ENCODE assay signal across 1 cellular context in the genomic region with DNA sequence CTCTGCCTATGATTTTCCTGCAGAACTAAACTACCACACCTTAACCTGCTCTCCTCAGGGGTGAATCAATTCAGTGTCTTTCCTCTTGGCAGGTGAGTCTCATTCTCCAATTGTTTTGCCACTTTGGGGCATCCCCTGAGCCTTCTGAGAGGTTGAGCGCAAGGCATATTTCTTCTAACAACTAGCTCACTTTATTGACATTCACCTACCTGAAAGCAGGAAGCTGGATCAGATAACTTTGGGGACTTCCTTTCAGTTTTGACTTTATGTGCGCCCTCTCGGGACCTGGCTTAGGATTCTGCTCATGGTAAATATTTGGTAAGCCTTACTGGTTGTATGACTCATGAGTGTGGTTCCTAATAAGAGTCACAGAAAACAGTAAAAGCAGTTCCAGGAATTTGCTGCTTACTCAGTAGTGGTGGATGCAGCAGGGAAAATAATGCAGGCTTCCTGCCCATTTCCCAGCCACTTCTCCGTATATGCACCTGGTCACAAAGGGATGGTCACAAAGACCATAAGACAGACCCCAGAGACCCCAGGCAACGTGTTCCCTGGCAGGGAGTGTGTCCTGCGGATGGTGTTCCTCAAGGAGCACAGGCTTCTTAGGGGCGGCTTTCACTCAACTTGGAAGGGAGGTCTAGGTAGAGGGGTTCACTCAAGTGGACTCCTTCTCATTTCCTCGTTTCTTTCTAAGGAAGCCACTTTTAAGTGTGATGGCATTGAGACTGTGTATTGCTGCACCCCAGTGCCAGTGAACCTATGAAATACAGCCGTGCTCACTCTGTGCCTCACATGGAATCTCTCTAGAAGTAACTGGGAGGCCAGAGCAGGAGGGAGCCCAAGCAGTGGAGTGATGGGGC.
TF ChIP-seq lines count a peak whose summit lies in the region.

No MANE protein-coding gene starts in this region.

TF ChIP-seq in HepG2, 621 proteins besides CTCF, POLR2A, EP300 and RAD21 (continued from another document and continues in another):
- TF ChIP-seq, protein P1, sequence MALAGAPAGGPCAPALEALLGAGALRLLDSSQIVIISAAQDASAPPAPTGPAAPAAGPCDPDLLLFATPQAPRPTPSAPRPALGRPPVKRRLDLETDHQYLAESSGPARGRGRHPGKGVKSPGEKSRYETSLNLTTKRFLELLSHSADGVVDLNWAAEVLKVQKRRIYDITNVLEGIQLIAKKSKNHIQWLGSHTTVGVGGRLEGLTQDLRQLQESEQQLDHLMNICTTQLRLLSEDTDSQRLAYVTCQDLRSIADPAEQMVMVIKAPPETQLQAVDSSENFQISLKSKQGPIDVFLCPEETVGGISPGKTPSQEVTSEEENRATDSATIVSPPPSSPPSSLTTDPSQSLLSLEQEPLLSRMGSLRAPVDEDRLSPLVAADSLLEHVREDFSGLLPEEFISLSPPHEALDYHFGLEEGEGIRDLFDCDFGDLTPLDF (CRISPR knock-in tag; IDR thresholded peaks at IDR 0.05) = no peak
- no peak for TF ChIP-seq CENPX (CRISPR knock-in tag; IDR thresholded peaks at IDR 0.05)
- TF ChIP-seq, protein P2, sequence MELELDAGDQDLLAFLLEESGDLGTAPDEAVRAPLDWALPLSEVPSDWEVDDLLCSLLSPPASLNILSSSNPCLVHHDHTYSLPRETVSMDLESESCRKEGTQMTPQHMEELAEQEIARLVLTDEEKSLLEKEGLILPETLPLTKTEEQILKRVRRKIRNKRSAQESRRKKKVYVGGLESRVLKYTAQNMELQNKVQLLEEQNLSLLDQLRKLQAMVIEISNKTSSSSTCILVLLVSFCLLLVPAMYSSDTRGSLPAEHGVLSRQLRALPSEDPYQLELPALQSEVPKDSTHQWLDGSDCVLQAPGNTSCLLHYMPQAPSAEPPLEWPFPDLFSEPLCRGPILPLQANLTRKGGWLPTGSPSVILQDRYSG (CRISPR knock-in tag; IDR thresholded peaks at IDR 0.05) = no peak
- TF ChIP-seq ISL2 (CRISPR knock-in tag; IDR thresholded peaks at IDR 0.05) = peak; percentile 86
- TF ChIP-seq, protein P3, sequence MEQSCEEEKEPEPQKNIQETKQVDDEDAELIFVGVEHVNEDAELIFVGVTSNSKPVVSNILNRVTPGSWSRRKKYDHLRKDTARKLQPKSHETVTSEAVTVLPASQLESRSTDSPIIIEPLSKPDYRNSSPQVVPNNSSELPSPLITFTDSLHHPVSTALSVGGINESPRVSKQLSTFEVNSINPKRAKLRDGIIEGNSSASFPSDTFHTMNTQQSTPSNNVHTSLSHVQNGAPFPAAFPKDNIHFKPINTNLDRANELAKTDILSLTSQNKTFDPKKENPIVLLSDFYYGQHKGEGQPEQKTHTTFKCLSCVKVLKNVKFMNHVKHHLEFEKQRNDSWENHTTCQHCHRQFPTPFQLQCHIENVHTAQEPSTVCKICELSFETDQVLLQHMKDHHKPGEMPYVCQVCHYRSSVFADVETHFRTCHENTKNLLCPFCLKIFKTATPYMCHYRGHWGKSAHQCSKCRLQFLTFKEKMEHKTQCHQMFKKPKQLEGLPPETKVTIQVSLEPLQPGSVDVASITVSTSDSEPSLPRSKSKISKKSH (CRISPR knock-in tag; IDR thresholded peaks at IDR 0.05; ENCODE audit: borderline replicate concordance) = no peak
- TF ChIP-seq ISX (CRISPR knock-in tag; conservative IDR thresholded peaks at IDR 0.05) = no peak
- no peak for TF ChIP-seq ZNF136 (CRISPR knock-in tag; IDR thresholded peaks at IDR 0.05; ENCODE audit: low read depth)
- peak; percentile 88; the same call in 1 of the 2 replicates for TF ChIP-seq ETV5 (CRISPR knock-in tag; IDR thresholded peaks at IDR 0.05; ENCODE audit: borderline replicate concordance)
- 0 out of 2 replicates have a peak, but pooled peaks have one; percentile 14 for TF ChIP-seq RELA (CRISPR knock-in tag; IDR thresholded peaks at IDR 0.05)
- no peak for TF ChIP-seq ARNT (IDR thresholded peaks at IDR 0.05)
- TF ChIP-seq, protein P4, sequence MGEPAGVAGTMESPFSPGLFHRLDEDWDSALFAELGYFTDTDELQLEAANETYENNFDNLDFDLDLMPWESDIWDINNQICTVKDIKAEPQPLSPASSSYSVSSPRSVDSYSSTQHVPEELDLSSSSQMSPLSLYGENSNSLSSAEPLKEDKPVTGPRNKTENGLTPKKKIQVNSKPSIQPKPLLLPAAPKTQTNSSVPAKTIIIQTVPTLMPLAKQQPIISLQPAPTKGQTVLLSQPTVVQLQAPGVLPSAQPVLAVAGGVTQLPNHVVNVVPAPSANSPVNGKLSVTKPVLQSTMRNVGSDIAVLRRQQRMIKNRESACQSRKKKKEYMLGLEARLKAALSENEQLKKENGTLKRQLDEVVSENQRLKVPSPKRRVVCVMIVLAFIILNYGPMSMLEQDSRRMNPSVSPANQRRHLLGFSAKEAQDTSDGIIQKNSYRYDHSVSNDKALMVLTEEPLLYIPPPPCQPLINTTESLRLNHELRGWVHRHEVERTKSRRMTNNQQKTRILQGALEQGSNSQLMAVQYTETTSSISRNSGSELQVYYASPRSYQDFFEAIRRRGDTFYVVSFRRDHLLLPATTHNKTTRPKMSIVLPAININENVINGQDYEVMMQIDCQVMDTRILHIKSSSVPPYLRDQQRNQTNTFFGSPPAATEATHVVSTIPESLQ (CRISPR knock-in tag; conservative IDR thresholded peaks at IDR 0.05) = no peak
- TF ChIP-seq NCOA2 (CRISPR knock-in tag; IDR thresholded peaks at IDR 0.05) = peak; percentile 87
- TF ChIP-seq, protein P5, sequence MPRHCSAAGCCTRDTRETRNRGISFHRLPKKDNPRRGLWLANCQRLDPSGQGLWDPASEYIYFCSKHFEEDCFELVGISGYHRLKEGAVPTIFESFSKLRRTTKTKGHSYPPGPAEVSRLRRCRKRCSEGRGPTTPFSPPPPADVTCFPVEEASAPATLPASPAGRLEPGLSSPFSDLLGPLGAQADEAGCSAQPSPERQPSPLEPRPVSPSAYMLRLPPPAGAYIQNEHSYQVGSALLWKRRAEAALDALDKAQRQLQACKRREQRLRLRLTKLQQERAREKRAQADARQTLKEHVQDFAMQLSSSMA (CRISPR knock-in tag; IDR thresholded peaks at IDR 0.05) = no peak
- TF ChIP-seq, protein P6, sequence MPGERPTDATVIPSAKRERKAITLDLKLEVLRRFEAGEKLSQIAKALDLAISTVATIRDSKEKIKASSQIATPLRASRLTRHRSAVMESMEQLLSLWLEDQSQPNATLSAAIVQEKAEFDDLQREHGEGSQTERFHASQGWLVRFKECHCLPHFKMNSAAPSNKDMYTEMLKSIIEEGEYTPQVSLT (CRISPR knock-in tag; IDR thresholded peaks at IDR 0.05; ENCODE audit: borderline replicate concordance, low read depth) = no peak
- TF ChIP-seq, protein P7, sequence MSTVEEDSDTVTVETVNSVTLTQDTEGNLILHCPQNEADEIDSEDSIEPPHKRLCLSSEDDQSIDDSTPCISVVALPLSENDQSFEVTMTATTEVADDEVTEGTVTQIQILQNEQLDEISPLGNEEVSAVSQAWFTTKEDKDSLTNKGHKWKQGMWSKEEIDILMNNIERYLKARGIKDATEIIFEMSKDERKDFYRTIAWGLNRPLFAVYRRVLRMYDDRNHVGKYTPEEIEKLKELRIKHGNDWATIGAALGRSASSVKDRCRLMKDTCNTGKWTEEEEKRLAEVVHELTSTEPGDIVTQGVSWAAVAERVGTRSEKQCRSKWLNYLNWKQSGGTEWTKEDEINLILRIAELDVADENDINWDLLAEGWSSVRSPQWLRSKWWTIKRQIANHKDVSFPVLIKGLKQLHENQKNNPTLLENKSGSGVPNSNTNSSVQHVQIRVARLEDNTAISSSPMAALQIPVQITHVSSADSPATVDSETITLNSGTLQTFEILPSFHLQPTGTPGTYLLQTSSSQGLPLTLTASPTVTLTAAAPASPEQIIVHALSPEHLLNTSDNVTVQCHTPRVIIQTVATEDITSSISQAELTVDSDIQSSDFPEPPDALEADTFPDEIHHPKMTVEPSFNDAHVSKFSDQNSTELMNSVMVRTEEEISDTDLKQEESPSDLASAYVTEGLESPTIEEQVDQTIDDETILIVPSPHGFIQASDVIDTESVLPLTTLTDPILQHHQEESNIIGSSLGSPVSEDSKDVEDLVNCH (CRISPR knock-in tag; IDR thresholded peaks at IDR 0.05) = no peak
- TF ChIP-seq, protein P8, sequence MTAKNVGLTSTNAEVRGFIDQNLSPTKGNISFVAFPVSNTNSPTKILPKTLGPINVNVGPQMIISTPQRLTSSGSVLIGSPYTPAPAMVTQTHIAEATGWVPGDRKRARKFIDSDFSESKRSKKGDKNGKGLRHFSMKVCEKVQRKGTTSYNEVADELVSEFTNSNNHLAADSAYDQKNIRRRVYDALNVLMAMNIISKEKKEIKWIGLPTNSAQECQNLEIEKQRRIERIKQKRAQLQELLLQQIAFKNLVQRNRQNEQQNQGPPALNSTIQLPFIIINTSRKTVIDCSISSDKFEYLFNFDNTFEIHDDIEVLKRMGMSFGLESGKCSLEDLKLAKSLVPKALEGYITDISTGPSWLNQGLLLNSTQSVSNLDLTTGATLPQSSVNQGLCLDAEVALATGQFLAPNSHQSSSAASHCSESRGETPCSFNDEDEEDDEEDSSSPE (CRISPR knock-in tag; IDR thresholded peaks at IDR 0.05) = no peak
- TF ChIP-seq FLYWCH1 (CRISPR knock-in tag; IDR thresholded peaks at IDR 0.05) = no peak
- TF ChIP-seq PHB2 (IDR thresholded peaks at IDR 0.05; ENCODE audit: partially characterized antibody) = no peak
- no peak for TF ChIP-seq NCOA1 (CRISPR knock-in tag; IDR thresholded peaks at IDR 0.05)
- TF ChIP-seq, protein P9, sequence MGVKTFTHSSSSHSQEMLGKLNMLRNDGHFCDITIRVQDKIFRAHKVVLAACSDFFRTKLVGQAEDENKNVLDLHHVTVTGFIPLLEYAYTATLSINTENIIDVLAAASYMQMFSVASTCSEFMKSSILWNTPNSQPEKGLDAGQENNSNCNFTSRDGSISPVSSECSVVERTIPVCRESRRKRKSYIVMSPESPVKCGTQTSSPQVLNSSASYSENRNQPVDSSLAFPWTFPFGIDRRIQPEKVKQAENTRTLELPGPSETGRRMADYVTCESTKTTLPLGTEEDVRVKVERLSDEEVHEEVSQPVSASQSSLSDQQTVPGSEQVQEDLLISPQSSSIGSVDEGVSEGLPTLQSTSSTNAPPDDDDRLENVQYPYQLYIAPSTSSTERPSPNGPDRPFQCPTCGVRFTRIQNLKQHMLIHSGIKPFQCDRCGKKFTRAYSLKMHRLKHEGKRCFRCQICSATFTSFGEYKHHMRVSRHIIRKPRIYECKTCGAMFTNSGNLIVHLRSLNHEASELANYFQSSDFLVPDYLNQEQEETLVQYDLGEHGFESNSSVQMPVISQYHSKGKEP (CRISPR knock-in tag; IDR thresholded peaks at IDR 0.05) = no peak
- TF ChIP-seq GABPA (IDR thresholded peaks at IDR 0.05; ENCODE audit: low read depth, low read length) = no peak
- peak; percentile 81 for TF ChIP-seq GABPA (CRISPR knock-in tag; IDR thresholded peaks at IDR 0.05; ENCODE audit: low read depth)
- TF ChIP-seq CBX2 (IDR thresholded peaks at IDR 0.05; ENCODE audit: low read depth, low read length) = no peak
- no peak for TF ChIP-seq CBX2 (CRISPR knock-in tag; IDR thresholded peaks at IDR 0.05; ENCODE audit: low read depth)
- TF ChIP-seq ZNF180 (CRISPR knock-in tag; IDR thresholded peaks at IDR 0.05; ENCODE audit: borderline replicate concordance, low read depth) = no peak
- no peak for TF ChIP-seq KLF6 (CRISPR knock-in tag; IDR thresholded peaks at IDR 0.05)
- TF ChIP-seq ZNF431 (CRISPR knock-in tag; IDR thresholded peaks at IDR 0.05; ENCODE audit: borderline replicate concordance, low read depth) = no peak
- TF ChIP-seq, protein P10, sequence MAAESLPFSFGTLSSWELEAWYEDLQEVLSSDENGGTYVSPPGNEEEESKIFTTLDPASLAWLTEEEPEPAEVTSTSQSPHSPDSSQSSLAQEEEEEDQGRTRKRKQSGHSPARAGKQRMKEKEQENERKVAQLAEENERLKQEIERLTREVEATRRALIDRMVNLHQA (CRISPR knock-in tag; IDR thresholded peaks at IDR 0.05) = no peak
- TF ChIP-seq NONO (IDR thresholded peaks at IDR 0.05) = no peak
- no peak for TF ChIP-seq NONO (CRISPR knock-in tag; conservative IDR thresholded peaks at IDR 0.05)
- TF ChIP-seq, protein P11, sequence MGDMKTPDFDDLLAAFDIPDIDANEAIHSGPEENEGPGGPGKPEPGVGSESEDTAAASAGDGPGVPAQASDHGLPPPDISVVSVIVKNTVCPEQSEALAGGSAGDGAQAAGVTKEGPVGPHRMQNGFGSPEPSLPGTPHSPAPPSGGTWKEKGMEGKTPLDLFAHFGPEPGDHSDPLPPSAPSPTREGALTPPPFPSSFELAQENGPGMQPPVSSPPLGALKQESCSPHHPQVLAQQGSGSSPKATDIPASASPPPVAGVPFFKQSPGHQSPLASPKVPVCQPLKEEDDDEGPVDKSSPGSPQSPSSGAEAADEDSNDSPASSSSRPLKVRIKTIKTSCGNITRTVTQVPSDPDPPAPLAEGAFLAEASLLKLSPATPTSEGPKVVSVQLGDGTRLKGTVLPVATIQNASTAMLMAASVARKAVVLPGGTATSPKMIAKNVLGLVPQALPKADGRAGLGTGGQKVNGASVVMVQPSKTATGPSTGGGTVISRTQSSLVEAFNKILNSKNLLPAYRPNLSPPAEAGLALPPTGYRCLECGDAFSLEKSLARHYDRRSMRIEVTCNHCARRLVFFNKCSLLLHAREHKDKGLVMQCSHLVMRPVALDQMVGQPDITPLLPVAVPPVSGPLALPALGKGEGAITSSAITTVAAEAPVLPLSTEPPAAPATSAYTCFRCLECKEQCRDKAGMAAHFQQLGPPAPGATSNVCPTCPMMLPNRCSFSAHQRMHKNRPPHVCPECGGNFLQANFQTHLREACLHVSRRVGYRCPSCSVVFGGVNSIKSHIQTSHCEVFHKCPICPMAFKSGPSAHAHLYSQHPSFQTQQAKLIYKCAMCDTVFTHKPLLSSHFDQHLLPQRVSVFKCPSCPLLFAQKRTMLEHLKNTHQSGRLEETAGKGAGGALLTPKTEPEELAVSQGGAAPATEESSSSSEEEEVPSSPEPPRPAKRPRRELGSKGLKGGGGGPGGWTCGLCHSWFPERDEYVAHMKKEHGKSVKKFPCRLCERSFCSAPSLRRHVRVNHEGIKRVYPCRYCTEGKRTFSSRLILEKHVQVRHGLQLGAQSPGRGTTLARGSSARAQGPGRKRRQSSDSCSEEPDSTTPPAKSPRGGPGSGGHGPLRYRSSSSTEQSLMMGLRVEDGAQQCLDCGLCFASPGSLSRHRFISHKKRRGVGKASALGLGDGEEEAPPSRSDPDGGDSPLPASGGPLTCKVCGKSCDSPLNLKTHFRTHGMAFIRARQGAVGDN (CRISPR knock-in tag; IDR thresholded peaks at IDR 0.05) = no peak
- TF ChIP-seq ZNF282 (IDR thresholded peaks at IDR 0.05; ENCODE audit: partially characterized antibody) = no peak
- no peak for TF ChIP-seq HNRNPK (IDR thresholded peaks at IDR 0.05; ENCODE audit: low read depth, low read length, poor library complexity, severe bottlenecking)
- no peak for TF ChIP-seq HOXA5 (CRISPR knock-in tag; IDR thresholded peaks at IDR 0.05)
- TF ChIP-seq MED1 (CRISPR knock-in tag; IDR thresholded peaks at IDR 0.05) = peak; percentile 79
- TF ChIP-seq DPF2 (CRISPR knock-in tag; IDR thresholded peaks at IDR 0.05; ENCODE audit: borderline replicate concordance, low read depth) = peak; percentile 78; the same call in 1 of the 2 replicates
- no peak for TF ChIP-seq BORCS8-MEF2B (CRISPR knock-in tag; IDR thresholded peaks at IDR 0.05)
